Comparison of ENCODE assay signal across 2 cellular contexts in the genomic region with DNA sequence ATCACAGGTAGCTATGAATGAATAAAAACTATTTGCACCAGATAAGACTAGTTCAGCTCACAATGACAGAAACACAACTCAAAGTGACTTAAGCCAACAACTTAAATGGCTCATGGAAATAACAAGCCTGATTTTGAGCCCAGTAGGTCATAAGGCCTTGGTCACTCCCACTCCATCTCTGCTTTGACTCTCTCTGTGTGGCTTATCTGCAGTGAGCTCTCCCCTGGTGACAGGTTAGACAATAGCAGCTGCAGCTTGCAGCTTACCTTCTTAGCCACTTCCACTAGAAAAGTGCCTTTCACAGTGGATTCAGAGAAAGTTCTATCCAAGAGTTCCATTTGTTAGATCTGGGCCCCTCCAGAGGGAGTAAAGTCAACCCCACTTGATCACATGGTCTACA.
TF ChIP-seq lines count a peak whose summit lies in the region.

No MANE protein-coding gene starts in this region.

TF ChIP-seq in GM23338, 12 proteins besides CTCF, POLR2A, EP300 and RAD21 (continues in another document):
- TF ChIP-seq, protein P1, sequence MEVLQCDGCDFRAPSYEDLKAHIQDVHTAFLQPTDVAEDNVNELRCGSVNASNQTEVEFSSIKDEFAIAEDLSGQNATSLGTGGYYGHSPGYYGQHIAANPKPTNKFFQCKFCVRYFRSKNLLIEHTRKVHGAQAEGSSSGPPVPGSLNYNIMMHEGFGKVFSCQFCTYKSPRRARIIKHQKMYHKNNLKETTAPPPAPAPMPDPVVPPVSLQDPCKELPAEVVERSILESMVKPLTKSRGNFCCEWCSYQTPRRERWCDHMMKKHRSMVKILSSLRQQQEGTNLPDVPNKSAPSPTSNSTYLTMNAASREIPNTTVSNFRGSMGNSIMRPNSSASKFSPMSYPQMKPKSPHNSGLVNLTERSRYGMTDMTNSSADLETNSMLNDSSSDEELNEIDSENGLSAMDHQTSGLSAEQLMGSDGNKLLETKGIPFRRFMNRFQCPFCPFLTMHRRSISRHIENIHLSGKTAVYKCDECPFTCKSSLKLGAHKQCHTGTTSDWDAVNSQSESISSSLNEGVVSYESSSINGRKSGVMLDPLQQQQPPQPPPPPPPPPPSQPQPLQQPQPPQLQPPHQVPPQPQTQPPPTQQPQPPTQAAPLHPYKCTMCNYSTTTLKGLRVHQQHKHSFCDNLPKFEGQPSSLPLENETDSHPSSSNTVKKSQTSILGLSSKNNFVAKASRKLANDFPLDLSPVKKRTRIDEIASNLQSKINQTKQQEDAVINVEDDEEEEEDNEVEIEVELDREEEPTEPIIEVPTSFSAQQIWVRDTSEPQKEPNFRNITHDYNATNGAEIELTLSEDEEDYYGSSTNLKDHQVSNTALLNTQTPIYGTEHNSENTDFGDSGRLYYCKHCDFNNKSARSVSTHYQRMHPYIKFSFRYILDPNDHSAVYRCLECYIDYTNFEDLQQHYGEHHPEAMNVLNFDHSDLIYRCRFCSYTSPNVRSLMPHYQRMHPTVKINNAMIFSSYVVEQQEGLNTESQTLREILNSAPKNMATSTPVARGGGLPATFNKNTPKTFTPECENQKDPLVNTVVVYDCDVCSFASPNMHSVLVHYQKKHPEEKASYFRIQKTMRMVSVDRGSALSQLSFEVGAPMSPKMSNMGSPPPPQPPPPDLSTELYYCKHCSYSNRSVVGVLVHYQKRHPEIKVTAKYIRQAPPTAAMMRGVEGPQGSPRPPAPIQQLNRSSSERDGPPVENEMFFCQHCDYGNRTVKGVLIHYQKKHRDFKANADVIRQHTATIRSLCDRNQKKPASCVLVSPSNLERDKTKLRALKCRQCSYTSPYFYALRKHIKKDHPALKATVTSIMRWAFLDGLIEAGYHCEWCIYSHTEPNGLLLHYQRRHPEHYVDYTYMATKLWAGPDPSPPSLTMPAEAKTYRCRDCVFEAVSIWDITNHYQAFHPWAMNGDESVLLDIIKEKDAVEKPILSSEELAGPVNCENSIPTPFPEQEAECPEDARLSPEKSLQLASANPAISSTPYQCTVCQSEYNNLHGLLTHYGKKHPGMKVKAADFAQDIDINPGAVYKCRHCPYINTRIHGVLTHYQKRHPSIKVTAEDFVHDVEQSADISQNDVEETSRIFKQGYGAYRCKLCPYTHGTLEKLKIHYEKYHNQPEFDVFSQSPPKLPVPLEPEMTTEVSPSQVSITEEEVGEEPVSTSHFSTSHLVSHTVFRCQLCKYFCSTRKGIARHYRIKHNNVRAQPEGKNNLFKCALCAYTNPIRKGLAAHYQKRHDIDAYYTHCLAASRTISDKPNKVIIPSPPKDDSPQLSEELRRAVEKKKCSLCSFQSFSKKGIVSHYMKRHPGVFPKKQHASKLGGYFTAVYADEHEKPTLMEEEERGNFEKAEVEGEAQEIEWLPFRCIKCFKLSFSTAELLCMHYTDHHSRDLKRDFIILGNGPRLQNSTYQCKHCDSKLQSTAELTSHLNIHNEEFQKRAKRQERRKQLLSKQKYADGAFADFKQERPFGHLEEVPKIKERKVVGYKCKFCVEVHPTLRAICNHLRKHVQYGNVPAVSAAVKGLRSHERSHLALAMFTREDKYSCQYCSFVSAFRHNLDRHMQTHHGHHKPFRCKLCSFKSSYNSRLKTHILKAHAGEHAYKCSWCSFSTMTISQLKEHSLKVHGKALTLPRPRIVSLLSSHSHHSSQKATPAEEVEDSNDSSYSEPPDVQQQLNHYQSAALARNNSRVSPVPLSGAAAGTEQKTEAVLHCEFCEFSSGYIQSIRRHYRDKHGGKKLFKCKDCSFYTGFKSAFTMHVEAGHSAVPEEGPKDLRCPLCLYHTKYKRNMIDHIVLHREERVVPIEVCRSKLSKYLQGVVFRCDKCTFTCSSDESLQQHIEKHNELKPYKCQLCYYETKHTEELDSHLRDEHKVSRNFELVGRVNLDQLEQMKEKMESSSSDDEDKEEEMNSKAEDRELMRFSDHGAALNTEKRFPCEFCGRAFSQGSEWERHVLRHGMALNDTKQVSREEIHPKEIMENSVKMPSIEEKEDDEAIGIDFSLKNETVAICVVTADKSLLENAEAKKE (CRISPR knock-in tag; IDR thresholded peaks at IDR 0.05), result no peak
- TF ChIP-seq EZH2 (IDR thresholded peaks at IDR 0.05; ENCODE audit: low read depth, unreplicated experiment) (no peak), NANOG (IDR thresholded peaks at IDR 0.05; ENCODE audit: borderline replicate concordance) (no peak), JUNB (IDR thresholded peaks at IDR 0.05; ENCODE audit: unreplicated experiment) (no peak), ZNF331 (CRISPR knock-in tag; IDR thresholded peaks at IDR 0.05; ENCODE audit: low read depth) (no peak), POLR2AphosphoS5 (IDR thresholded peaks at IDR 0.05; ENCODE audit: low read depth) (no peak), EZH2phosphoT487 (IDR thresholded peaks at IDR 0.05; ENCODE audit: unreplicated experiment) (no peak), STAT1 (IDR thresholded peaks at IDR 0.05; ENCODE audit: unreplicated experiment) (no peak)
- TF ChIP-seq, protein P2, sequence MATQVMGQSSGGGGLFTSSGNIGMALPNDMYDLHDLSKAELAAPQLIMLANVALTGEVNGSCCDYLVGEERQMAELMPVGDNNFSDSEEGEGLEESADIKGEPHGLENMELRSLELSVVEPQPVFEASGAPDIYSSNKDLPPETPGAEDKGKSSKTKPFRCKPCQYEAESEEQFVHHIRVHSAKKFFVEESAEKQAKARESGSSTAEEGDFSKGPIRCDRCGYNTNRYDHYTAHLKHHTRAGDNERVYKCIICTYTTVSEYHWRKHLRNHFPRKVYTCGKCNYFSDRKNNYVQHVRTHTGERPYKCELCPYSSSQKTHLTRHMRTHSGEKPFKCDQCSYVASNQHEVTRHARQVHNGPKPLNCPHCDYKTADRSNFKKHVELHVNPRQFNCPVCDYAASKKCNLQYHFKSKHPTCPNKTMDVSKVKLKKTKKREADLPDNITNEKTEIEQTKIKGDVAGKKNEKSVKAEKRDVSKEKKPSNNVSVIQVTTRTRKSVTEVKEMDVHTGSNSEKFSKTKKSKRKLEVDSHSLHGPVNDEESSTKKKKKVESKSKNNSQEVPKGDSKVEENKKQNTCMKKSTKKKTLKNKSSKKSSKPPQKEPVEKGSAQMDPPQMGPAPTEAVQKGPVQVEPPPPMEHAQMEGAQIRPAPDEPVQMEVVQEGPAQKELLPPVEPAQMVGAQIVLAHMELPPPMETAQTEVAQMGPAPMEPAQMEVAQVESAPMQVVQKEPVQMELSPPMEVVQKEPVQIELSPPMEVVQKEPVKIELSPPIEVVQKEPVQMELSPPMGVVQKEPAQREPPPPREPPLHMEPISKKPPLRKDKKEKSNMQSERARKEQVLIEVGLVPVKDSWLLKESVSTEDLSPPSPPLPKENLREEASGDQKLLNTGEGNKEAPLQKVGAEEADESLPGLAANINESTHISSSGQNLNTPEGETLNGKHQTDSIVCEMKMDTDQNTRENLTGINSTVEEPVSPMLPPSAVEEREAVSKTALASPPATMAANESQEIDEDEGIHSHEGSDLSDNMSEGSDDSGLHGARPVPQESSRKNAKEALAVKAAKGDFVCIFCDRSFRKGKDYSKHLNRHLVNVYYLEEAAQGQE (IDR thresholded peaks at IDR 0.05; ENCODE audit: unreplicated experiment), result no peak
- TF ChIP-seq, protein P3, sequence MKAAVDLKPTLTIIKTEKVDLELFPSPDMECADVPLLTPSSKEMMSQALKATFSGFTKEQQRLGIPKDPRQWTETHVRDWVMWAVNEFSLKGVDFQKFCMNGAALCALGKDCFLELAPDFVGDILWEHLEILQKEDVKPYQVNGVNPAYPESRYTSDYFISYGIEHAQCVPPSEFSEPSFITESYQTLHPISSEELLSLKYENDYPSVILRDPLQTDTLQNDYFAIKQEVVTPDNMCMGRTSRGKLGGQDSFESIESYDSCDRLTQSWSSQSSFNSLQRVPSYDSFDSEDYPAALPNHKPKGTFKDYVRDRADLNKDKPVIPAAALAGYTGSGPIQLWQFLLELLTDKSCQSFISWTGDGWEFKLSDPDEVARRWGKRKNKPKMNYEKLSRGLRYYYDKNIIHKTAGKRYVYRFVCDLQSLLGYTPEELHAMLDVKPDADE (IDR thresholded peaks at IDR 0.05), result no peak

TF ChIP-seq in GM12878, 131 proteins besides CTCF, POLR2A, EP300 and RAD21 (continued from another document):
- TF ChIP-seq ZNF687 (IDR thresholded peaks at IDR 0.05) (no peak), ATF7 (IDR thresholded peaks at IDR 0.05; ENCODE audit: low read depth) (no peak), IKZF1 (conservative IDR thresholded peaks at IDR 0.05) (no peak), SPI1 (IDR thresholded peaks at IDR 0.05; ENCODE audit: borderline replicate concordance, insufficient read depth, low read depth, low read length) (no peak), SREBF1 (IDR thresholded peaks at IDR 0.05; ENCODE audit: low read length) (no peak), TAF1 (IDR thresholded peaks at IDR 0.05; ENCODE audit: borderline replicate concordance, low read depth, low read length) (no peak)
- TF ChIP-seq, protein P4, sequence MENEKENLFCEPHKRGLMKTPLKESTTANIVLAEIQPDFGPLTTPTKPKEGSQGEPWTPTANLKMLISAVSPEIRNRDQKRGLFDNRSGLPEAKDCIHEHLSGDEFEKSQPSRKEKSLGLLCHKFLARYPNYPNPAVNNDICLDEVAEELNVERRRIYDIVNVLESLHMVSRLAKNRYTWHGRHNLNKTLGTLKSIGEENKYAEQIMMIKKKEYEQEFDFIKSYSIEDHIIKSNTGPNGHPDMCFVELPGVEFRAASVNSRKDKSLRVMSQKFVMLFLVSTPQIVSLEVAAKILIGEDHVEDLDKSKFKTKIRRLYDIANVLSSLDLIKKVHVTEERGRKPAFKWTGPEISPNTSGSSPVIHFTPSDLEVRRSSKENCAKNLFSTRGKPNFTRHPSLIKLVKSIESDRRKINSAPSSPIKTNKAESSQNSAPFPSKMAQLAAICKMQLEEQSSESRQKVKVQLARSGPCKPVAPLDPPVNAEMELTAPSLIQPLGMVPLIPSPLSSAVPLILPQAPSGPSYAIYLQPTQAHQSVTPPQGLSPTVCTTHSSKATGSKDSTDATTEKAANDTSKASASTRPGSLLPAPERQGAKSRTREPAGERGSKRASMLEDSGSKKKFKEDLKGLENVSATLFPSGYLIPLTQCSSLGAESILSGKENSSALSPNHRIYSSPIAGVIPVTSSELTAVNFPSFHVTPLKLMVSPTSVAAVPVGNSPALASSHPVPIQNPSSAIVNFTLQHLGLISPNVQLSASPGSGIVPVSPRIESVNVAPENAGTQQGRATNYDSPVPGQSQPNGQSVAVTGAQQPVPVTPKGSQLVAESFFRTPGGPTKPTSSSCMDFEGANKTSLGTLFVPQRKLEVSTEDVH (IDR thresholded peaks at IDR 0.05; ENCODE audit: low read depth, partially characterized antibody), result no peak
